In genomic region chr12:95117178-95117599, GRCh38 we compare ENCODE assay signal across 8 cellular contexts. TPM values are rescaled to one million over a fixed set of nuclear protein-coding genes. Genes with fewer than 3 reads are reported as not detected.
DNase-seq lines count a peak whose midpoint lies in the region; ATAC-seq and TF ChIP-seq lines count a peak whose summit lies in the region.

No MANE protein-coding gene starts in this region.

- DNase-seq in NCI-H2171 treated with DMSO at 0.1 percent for 48 hours (lab: John Stamatoyannopoulos, UW) (peak; percentile 76), cerebellar cortex (ENCODE audit: low spot score) (peak; percentile 91), left colon (peak; percentile 66 to 76)
- DNase-seq in stimulated activated CD4-positive, alpha-beta T cell treated with anti-CD3 and anti-CD28 coated beads, Interleukin-4, amount 100 ng/mL, for 4 hours = peak; percentile 39 to 43

- peak; percentile 80 for ATAC-seq in GM18498 (IDR thresholded peaks at IDR 0.05; ENCODE audit: unreplicated experiment)
- peak; percentile 61 for ATAC-seq in HG03064 (IDR thresholded peaks at IDR 0.05; ENCODE audit: low read depth, unreplicated experiment)
- ATAC-seq in left colon = peak; percentile 90

- H3K27ac ChIP-seq in 22Rv1 = no peak overlapping the region

- TF ChIP-seq CTCF in 22Rv1 (IDR thresholded peaks at IDR 0.05) (peak; percentile 82), WI38 (IDR thresholded peaks at IDR 0.05; ENCODE audit: low read depth, low read length) (peak; percentile 12; the same call in 1 of the 2 replicates)

- intact Hi-C loops in left colon (cut with DNase I, micrococcal nuclease) = loop anchor here (5.0 to 10.0 kb wide), 4 partner anchors 100 to 415 kb away; partner anchors contain the start of genes FGD6 (in 1 of the 2) and VEZT (in 1 of the 2)

- H3K4me3 ChIP-seq in WI38 (ENCODE audit: low read depth, low read length) = no peak overlapping the region

RNA-seq across cellular contexts. Expression of gene NR2C1, which starts 43.8 kb away (rescaled TPM):
- total RNA-seq in left colon = 10 to 100 TPM; 26.4 to 30.2 TPM

Comparison
In these comparisons a context has a peak if more than half of its experiments do, and no peak if none do; other contexts are left out.
1. DNase-seq: peak in every context shown above with its lines; median percentile 91 in cerebellar cortex; 76 in NCI-H2171 treated with DMSO at 0.1 percent for 48 hours; 71 in left colon; 41 in stimulated activated CD4-positive, alpha-beta T cell treated with anti-CD3 and anti-CD28 coated beads, Interleukin-4, amount 100 ng/mL, for 4 hours.